Comparison of ENCODE assay signal across 12 cellular contexts in the genomic region with DNA sequence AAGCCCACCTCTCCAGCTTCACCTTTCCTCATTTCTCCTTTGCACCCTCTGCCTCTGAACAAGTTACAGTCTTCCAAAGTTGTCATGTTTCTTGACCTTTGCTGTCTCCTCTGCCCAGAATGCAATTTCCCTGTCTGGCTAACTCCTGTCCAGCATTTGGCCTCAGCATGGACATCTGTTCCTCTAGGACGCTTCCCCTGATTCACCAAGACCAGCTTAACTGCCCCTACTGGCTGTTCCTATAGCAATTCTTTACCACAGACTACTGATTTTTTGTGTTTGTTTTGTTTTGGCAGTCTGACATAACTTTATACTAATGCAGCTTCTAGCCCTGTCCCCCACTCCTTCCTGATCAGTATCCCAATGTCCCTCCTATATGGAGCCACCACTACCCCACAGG. TPM values are rescaled to one million over a fixed set of nuclear protein-coding genes. Genes with fewer than 3 reads are reported as not detected.
DNase-seq lines count a peak whose midpoint lies in the region; ATAC-seq, FAIRE-seq and TF ChIP-seq lines count a peak whose summit lies in the region.
"Had no signal": no experiment of that assay in that cellular context is flagged by ENCODE, and none has a peak within 500 bp of the region (broad histone marks: within the 10 kb centered on the region; RNA-seq: fewer than 3 reads in every experiment).

No MANE protein-coding gene starts in this region.

- TF ChIP-seq EP300 in SK-N-SH (IDR thresholded peaks at IDR 0.05; ENCODE audit: borderline replicate concordance in 1 of 2, low read depth in 1 of 2, low read length in 1 of 2) = no peak

- no peak for TF ChIP-seq POLR2A in H54 (IDR thresholded peaks at IDR 0.05; ENCODE audit: low read depth, low read length)

- no peak overlapping the region for H2AFZ ChIP-seq in SK-N-SH (ENCODE audit: low read depth)
- no peak overlapping the region for H2AFZ ChIP-seq in Loucy (ENCODE audit: low read length)

- no peak overlapping the region for H3K4me2 ChIP-seq in SK-N-SH
- peak overlapping the region; percentile 79 for H3K4me2 ChIP-seq in Loucy (ENCODE audit: low read depth, low read length, poor library complexity, severe bottlenecking)

- intact Hi-C loops in left colon (cut with DNase I, micrococcal nuclease) = loop anchor here in 1 of 2 donors (10.0 kb wide), 1 partner anchor 58 kb away; a partner anchor contains a TSS

- no peak overlapping the region for H3K4me3 ChIP-seq in SK-N-SH (ENCODE audit: low read depth in 2 of 2, low read length in 1 of 2)
- H3K4me3 ChIP-seq in Loucy (ENCODE audit: low read length, poor library complexity, severe bottlenecking) = no peak overlapping the region

- FAIRE-seq in H54 (lab: Jason Lieb, UNC) = no peak

- peaks cover 3 to 5% of the 10 kb centered on the region in 2 experiments; a peak in 1 of 4 replicates for H3K4me1 ChIP-seq in SK-N-SH (ENCODE audit: control insufficient read depth in 1 of 2, insufficient read depth in 2 of 2, low read depth in 1 of 2, low read length in 1 of 2)
- H3K4me1 ChIP-seq in Loucy (ENCODE audit: insufficient read depth, low read length, poor library complexity, severe bottlenecking) = peaks cover 26% of the 10 kb centered on the region

- TF ChIP-seq CTCF in SK-N-SH (IDR thresholded peaks at IDR 0.05) (peak; percentile 21; the same call in 1 of the 2 replicates), Loucy (conservative IDR thresholded peaks at IDR 0.05; ENCODE audit: low read length) (peak; percentile 41), chondrocyte (IDR thresholded peaks at IDR 0.05) (peak; percentile 25), nephron (IDR thresholded peaks at IDR 0.05; ENCODE audit: unreplicated experiment in 3 of 3) (no peak)

- no peak for TF ChIP-seq RAD21 in SK-N-SH (IDR thresholded peaks at IDR 0.05; ENCODE audit: low read length)

- in situ Hi-C loops in KBM-7 (cut with MboI; ENCODE audit: low pct_unique_long_range_greater_than_20kb, low sequenced_read_pairs) = no loop called here

- H3K79me2 ChIP-seq in SK-N-SH (ENCODE audit: insufficient read depth) (no peaks in the 10 kb centered on the region), Loucy (ENCODE audit: insufficient read depth, low read length) (no peaks in the 10 kb centered on the region)

- ATAC-seq in SK-N-SH treated with all-trans-retinoic acid at 6 μM for 48 hours (no peak), left colon (no peak)

- WGBS in SK-N-SH (ENCODE audit: low lambda C conversion rate) = 79% methylated on average over 1 of the region's 1 CpG

- H3K27me3 ChIP-seq in SK-N-SH (ENCODE audit: insufficient read depth) = no peaks in the 10 kb centered on the region
- no peaks in the 10 kb centered on the region for H3K27me3 ChIP-seq in Loucy (ENCODE audit: insufficient read depth, low read length, poor library complexity, severe bottlenecking)

- H3K4me3 Mint-ChIP-seq in chondrocyte (ENCODE audit: unreplicated experiment) = no peak overlapping the region
- H3K4me3 Mint-ChIP-seq in nephron = peak overlapping the region; percentile 51 to 60 (median 53)

- H3K9me2 ChIP-seq in SK-N-SH (no peaks in the 10 kb centered on the region), Loucy (replicated peaks; ENCODE audit: low read depth, low read length) (no peaks in the 10 kb centered on the region)

- no peaks in the 10 kb centered on the region for H3K27me3 Mint-ChIP-seq in chondrocyte (ENCODE audit: low read depth)
- peaks cover 15% of the 10 kb centered on the region for H3K27me3 Mint-ChIP-seq in nephron (ENCODE audit: low read depth)

- peaks cover 8% of the 10 kb centered on the region for H3F3A ChIP-seq in SK-N-SH (replicated peaks; ENCODE audit: insufficient read depth)
- H3F3A ChIP-seq in Loucy (ENCODE audit: low read depth) = 0 out of 2 replicates have a peak, but pooled peaks cover 5% of the 10 kb centered on the region

- H3K36me3 Mint-ChIP-seq in chondrocyte (ENCODE audit: low read depth) (peaks cover 3% of the 10 kb centered on the region), nephron (ENCODE audit: low read depth) (peaks cover 3% of the 10 kb centered on the region)

- H3K9me3 Mint-ChIP-seq in chondrocyte (ENCODE audit: low read depth) (no peaks in the 10 kb centered on the region), nephron (no peaks in the 10 kb centered on the region)
- H3K9me3 Mint-ChIP-seq: mesothelial cell of epicardium had no signal

- H3K4me1 Mint-ChIP-seq in chondrocyte (ENCODE audit: low read depth) (peaks cover 19% of the 10 kb centered on the region), nephron (peaks cover 11% of the 10 kb centered on the region)

- no peaks in the 10 kb centered on the region for H4K20me1 ChIP-seq in SK-N-SH (ENCODE audit: insufficient read depth)
- no peaks in the 10 kb centered on the region for H4K20me1 ChIP-seq in Loucy (ENCODE audit: insufficient read depth, low read length, poor library complexity, severe bottlenecking)

- H3K36me3 ChIP-seq in SK-N-SH (replicated peaks in 1 of 2; ENCODE audit: control insufficient read depth in 1 of 2, insufficient read depth in 2 of 2, low read length in 1 of 2) (peaks cover 0 to 26% of the 10 kb centered on the region in 2 experiments), Loucy (ENCODE audit: insufficient read depth, low read length) (peaks cover 17% of the 10 kb centered on the region; the same call in 1 of the 2 replicates)

- CTCF ChIA-PET in SK-N-SH (lab: Yijun Ruan, JAX) = interaction anchor here (0.7 to 11.3 kb wide), 10 partner anchors 12 to 544 kb away, joined by 3 to 203 read pairs (median 11); a partner anchor contains a TSS

- no peak overlapping the region for H3K27ac ChIP-seq in SK-N-SH (ENCODE audit: low read depth in 2 of 2, low read length in 1 of 2)
- H3K27ac ChIP-seq: 22Rv1 had no signal

- H3K9ac ChIP-seq in SK-N-SH (no peak overlapping the region), Loucy (ENCODE audit: low read depth, low read length, poor library complexity, severe bottlenecking) (no peak overlapping the region)

- H3K9me3 ChIP-seq in SK-N-SH = no peaks in the 10 kb centered on the region
- no peaks in the 10 kb centered on the region for H3K9me3 ChIP-seq in Loucy (ENCODE audit: insufficient read depth, low read depth, low read length)

- DNase-seq in SK-N-SH = no peak
- DNase-seq in chondrocyte (ENCODE audit: low spot score) = no peak
- DNase-seq in KBM-7 = no peak
- DNase-seq in H54 (ENCODE audit: insufficient read length, low spot score) = no peak
- DNase-seq in left colon = no peak
- DNase-seq: DND-41, SHP77 treated with DMSO at 0.1 percent for 48 hours had no signal

- H3K27ac Mint-ChIP-seq in chondrocyte (ENCODE audit: unreplicated experiment) = no peak overlapping the region
- H3K27ac Mint-ChIP-seq in nephron = no peak overlapping the region
- H3K27ac Mint-ChIP-seq: mesothelial cell of epicardium had no signal

- POLR2A ChIA-PET in SK-N-SH (lab: Yijun Ruan, JAX) = no interaction called here

TF ChIP-seq in SK-N-SH, 30 proteins besides CTCF, POLR2A, EP300 and RAD21 (continues in another document):
- TF ChIP-seq, protein P1, sequence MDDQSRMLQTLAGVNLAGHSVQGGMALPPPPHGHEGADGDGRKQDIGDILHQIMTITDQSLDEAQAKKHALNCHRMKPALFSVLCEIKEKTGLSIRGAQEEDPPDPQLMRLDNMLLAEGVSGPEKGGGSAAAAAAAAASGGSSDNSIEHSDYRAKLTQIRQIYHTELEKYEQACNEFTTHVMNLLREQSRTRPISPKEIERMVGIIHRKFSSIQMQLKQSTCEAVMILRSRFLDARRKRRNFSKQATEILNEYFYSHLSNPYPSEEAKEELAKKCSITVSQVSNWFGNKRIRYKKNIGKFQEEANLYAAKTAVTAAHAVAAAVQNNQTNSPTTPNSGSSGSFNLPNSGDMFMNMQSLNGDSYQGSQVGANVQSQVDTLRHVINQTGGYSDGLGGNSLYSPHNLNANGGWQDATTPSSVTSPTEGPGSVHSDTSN (IDR thresholded peaks at IDR 0.05) = no peak
- TF ChIP-seq TCF12 (IDR thresholded peaks at IDR 0.05) (no peak), TAF1 (IDR thresholded peaks at IDR 0.05; ENCODE audit: borderline replicate concordance, low read depth, low read length) (no peak), JUND (IDR thresholded peaks at IDR 0.05) (no peak), FOXM1 (IDR thresholded peaks at IDR 0.05; ENCODE audit: low read depth) (no peak), ELF1 (IDR thresholded peaks at IDR 0.05) (no peak)

TF ChIP-seq in SK-N-SH treated with all-trans-retinoic acid at 6 μM for 48 hours, 23 proteins besides CTCF, POLR2A, EP300 and RAD21 (continues in another document):
- TF ChIP-seq, protein P2, sequence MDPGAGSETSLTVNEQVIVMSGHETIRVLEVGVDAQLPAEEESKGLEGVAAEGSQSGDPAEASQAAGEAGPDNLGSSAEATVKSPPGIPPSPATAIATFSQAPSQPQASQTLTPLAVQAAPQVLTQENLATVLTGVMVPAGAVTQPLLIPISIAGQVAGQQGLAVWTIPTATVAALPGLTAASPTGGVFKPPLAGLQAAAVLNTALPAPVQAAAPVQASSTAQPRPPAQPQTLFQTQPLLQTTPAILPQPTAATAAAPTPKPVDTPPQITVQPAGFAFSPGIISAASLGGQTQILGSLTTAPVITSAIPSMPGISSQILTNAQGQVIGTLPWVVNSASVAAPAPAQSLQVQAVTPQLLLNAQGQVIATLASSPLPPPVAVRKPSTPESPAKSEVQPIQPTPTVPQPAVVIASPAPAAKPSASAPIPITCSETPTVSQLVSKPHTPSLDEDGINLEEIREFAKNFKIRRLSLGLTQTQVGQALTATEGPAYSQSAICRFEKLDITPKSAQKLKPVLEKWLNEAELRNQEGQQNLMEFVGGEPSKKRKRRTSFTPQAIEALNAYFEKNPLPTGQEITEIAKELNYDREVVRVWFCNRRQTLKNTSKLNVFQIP (CRISPR knock-in tag; IDR thresholded peaks at IDR 0.05; ENCODE audit: borderline replicate concordance, low read depth) = no peak
- no peak for TF ChIP-seq ZNF8 (CRISPR knock-in tag; IDR thresholded peaks at IDR 0.05)

RNA-seq across cellular contexts. Expression of a gene that starts 13.4 kb away (rescaled TPM):
- 36.4 and 43.3 TPM in 2 replicates for polyA plus RNA-seq in SK-N-SH (2012; rRNA removed)
- polyA plus RNA-seq in SK-N-SH (2012; cell fraction: cytosol; rRNA removed) = 22.2 and 31.4 TPM in 2 replicates
- 48.8 and 67.1 TPM in 2 replicates for polyA plus RNA-seq in SK-N-SH (2012; cell fraction: nucleus; rRNA removed)
- 57.7 to 76.7 TPM (median 61.5 TPM) in 3 replicates for total RNA-seq in chondrocyte
- total RNA-seq in left colon = 10 to 100 TPM; 42.6 to 43.8 TPM

RNA-seq across cellular contexts. Expression of a gene that starts 14.2 kb away (rescaled TPM):
- polyA plus RNA-seq in SK-N-SH (2012; rRNA removed) = 21.2 and 26.0 TPM in 2 replicates
- 18.2 and 20.1 TPM in 2 replicates for polyA plus RNA-seq in SK-N-SH (2012; cell fraction: cytosol; rRNA removed)
- polyA plus RNA-seq in SK-N-SH (2012; cell fraction: nucleus; rRNA removed) = 22.4 and 25.0 TPM in 2 replicates
- total RNA-seq in chondrocyte (8.6 to 13.6 TPM (median 9.9 TPM) in 3 replicates), left colon (1 to 10 TPM; 4.2 to 4.7 TPM)

RNA-seq across cellular contexts. Expression of a gene that starts 28.3 kb away (rescaled TPM):
- polyA plus RNA-seq in SK-N-SH (2012; rRNA removed) = 42.5 and 53.4 TPM in 2 replicates
- 38.9 and 40.2 TPM in 2 replicates for polyA plus RNA-seq in SK-N-SH (2012; cell fraction: cytosol; rRNA removed)
- polyA plus RNA-seq in SK-N-SH (2012; cell fraction: nucleus; rRNA removed) = 62.5 and 80.8 TPM in 2 replicates
- 51.9 to 66.1 TPM (median 53.0 TPM) in 3 replicates for total RNA-seq in chondrocyte
- total RNA-seq in left colon = 10 to 100 TPM; 41.7 to 52.0 TPM

RNA-seq across cellular contexts. Expression of a gene that starts 53.6 kb away (rescaled TPM):
- polyA plus RNA-seq in SK-N-SH (2012; rRNA removed) = 90.9 and 99.7 TPM in 2 replicates
- polyA plus RNA-seq in SK-N-SH (2012; cell fraction: cytosol; rRNA removed) = 67.6 and 75.1 TPM in 2 replicates
- 86.7 and 92.9 TPM in 2 replicates for polyA plus RNA-seq in SK-N-SH (2012; cell fraction: nucleus; rRNA removed)
- total RNA-seq in chondrocyte (89.9 to 93.8 TPM (median 93.2 TPM) in 3 replicates), left colon (100 to 1,000 TPM; 332 to 370 TPM)

Comparison
In these comparisons a context has a peak if more than half of its experiments do, and no peak if none do; other contexts are left out.
1. CTCF ChIP-seq: peak in SK-N-SH (single experiment), Loucy (single experiment) and chondrocyte (single experiment); none in nephron (0 of 3).